ENCODE assay signal across 11 cellular contexts in genomic region chr7:34066968-34067367, GRCh38.
DNase-seq lines count a peak whose midpoint lies in the region; ATAC-seq and TF ChIP-seq lines count a peak whose summit lies in the region.
"Had no signal": no experiment of that assay in that cellular context is flagged by ENCODE, and none has a peak within 500 bp of the region (broad histone marks: within the 10 kb centered on the region; RNA-seq: fewer than 3 reads in every experiment).

No MANE protein-coding gene starts in this region.

- no peaks in the 10 kb centered on the region for H3K9me2 ChIP-seq in MM.1S (replicated peaks; ENCODE audit: insufficient read depth, low read length)

- H2BK120ac ChIP-seq in mesenchymal stem cell (ENCODE audit: low read depth, low read length), result no peak overlapping the region

- H3K9ac ChIP-seq in MM.1S (ENCODE audit: low read length) (no peak overlapping the region), mesenchymal stem cell (ENCODE audit: low read length) (no peak overlapping the region)

- H3K36me3 ChIP-seq in MM.1S (replicated peaks; ENCODE audit: insufficient read depth, low read length) (no peaks in the 10 kb centered on the region), mesenchymal stem cell (ENCODE audit: control insufficient read depth in 1 of 2, insufficient read depth in 2 of 2, low read depth in 1 of 2, low read length in 2 of 2) (peaks cover 0 to 72% of the 10 kb centered on the region in 2 experiments), left lung (no peaks in the 10 kb centered on the region)

- no peak for TF ChIP-seq CTCF in MM.1S (IDR thresholded peaks at IDR 0.05; ENCODE audit: low read length)
- TF ChIP-seq CTCF in left lung (IDR thresholded peaks at IDR 0.05), result no peak

- H3K9me3 ChIP-seq in MM.1S (replicated peaks; ENCODE audit: insufficient read depth, low read length), result no peaks in the 10 kb centered on the region
- H3K9me3 ChIP-seq in mesenchymal stem cell (ENCODE audit: control insufficient read depth, low read length), result no peaks in the 10 kb centered on the region
- no peaks in the 10 kb centered on the region for H3K9me3 ChIP-seq in left lung

- H3K27me3 ChIP-seq in MM.1S (replicated peaks; ENCODE audit: insufficient read depth, low read length) (no peaks in the 10 kb centered on the region), mesenchymal stem cell (ENCODE audit: control insufficient read depth in 1 of 2, insufficient read depth in 1 of 2, low read length in 2 of 2) (no peaks in the 10 kb centered on the region), left lung (no peaks in the 10 kb centered on the region)

- H3K4me3 ChIP-seq in MM.1S (ENCODE audit: low read length) (no peak overlapping the region), mesenchymal stem cell (ENCODE audit: insufficient read depth in 1 of 2, low read depth in 1 of 2, low read length in 2 of 2) (no peak overlapping the region), left lung (no peak overlapping the region)

- H3K14ac ChIP-seq in mesenchymal stem cell (ENCODE audit: low read length in 2 of 2), result no peak overlapping the region

- H3K18ac ChIP-seq in mesenchymal stem cell (ENCODE audit: low read depth in 1 of 2, low read length in 2 of 2), result peak overlapping the region in 1 of 2 experiments; percentile 84

- no peak overlapping the region for H3K23ac ChIP-seq in mesenchymal stem cell (ENCODE audit: low read length in 2 of 2)

- H2BK5ac ChIP-seq in mesenchymal stem cell (ENCODE audit: low read depth, low read length, poor library complexity, severe bottlenecking), result no peak overlapping the region

- DNase-seq in DMS79 treated with DMSO at 0.1 percent for 48 hours (lab: John Stamatoyannopoulos, UW), result peak; percentile 8
- DNase-seq in DMS79 (lab: John Stamatoyannopoulos, UW), result no peak
- peak; percentile 60 for DNase-seq in MM.1S
- peak; percentile 76 for DNase-seq in NCI-H69 (lab: John Stamatoyannopoulos, UW)
- no peak for DNase-seq in mesenchymal stem cell
- no peak for DNase-seq in left lung
- no peak for DNase-seq in occipital lobe (lab: John Stamatoyannopoulos, UW)
- DNase-seq: activated naive CD8-positive, alpha-beta T cell treated with anti-CD3 and anti-CD28 coated beads, Interleukin-2, amount 10 ng/mL, durations not matched to agents 7 days and 5 days had no signal

- no peak overlapping the region for H2BK15ac ChIP-seq in mesenchymal stem cell (ENCODE audit: low read depth, poor library complexity, severe bottlenecking)

- H3F3A ChIP-seq in MM.1S (ENCODE audit: insufficient read depth, low read length), result no peaks in the 10 kb centered on the region

- H3K4me2 ChIP-seq in MM.1S (ENCODE audit: low read depth, low read length), result no peak overlapping the region
- no peak overlapping the region for H3K4me2 ChIP-seq in mesenchymal stem cell (ENCODE audit: low read length, poor library complexity, severe bottlenecking)

- H3K27ac ChIP-seq in MM.1S (ENCODE audit: low read length) (no peak overlapping the region), mesenchymal stem cell (ENCODE audit: low read length, poor library complexity, severe bottlenecking) (no peak overlapping the region), left lung (no peak overlapping the region)
- H3K27ac ChIP-seq: 22Rv1 had no signal

- H3K79me1 ChIP-seq in mesenchymal stem cell (replicated peaks; ENCODE audit: low read length, poor library complexity, severe bottlenecking), result no peaks in the 10 kb centered on the region

- H2AFZ ChIP-seq in MM.1S (ENCODE audit: low read length) (no peak overlapping the region), mesenchymal stem cell (ENCODE audit: low read depth, low read length) (no peak overlapping the region)

- no peak overlapping the region for H4K91ac ChIP-seq in mesenchymal stem cell (ENCODE audit: low read length)

- H4K20me1 ChIP-seq in MM.1S (ENCODE audit: insufficient read depth, low read length), result no peaks in the 10 kb centered on the region

- H2BK12ac ChIP-seq in mesenchymal stem cell (ENCODE audit: low read length in 2 of 2), result peak overlapping the region; percentile 11 to 45

- intact Hi-C loops in left lung (cut with DNase I), result no loop called here

- H2AK5ac ChIP-seq in mesenchymal stem cell (ENCODE audit: low read length, severe bottlenecking), result no peak overlapping the region

- no peak overlapping the region for H4K8ac ChIP-seq in mesenchymal stem cell (ENCODE audit: low read length)

- H3K4me1 ChIP-seq in MM.1S (ENCODE audit: low read length), result no peaks in the 10 kb centered on the region
- peaks cover 5% of the 10 kb centered on the region for H3K4me1 ChIP-seq in mesenchymal stem cell (ENCODE audit: control insufficient read depth, insufficient read depth, low read depth, low read length)
- peaks cover 0 to 10% of the 10 kb centered on the region in 2 donors for H3K4me1 ChIP-seq in left lung

- ATAC-seq in left lung (no peak), GM21723 (IDR thresholded peaks at IDR 0.05; ENCODE audit: unreplicated experiment) (no peak)
- ATAC-seq: activated CD4-positive, CD25-positive, alpha-beta regulatory T cell treated with anti-CD3 and anti-CD28 coated beads, Interleukin-2, amount 50 U/mL, for 24 hours had no signal

- 87% methylated on average over 2 of the region's 4 CpGs for whole genome bisulfite sequencing in mesenchymal stem cell

- no peaks in the 10 kb centered on the region for H3K79me2 ChIP-seq in MM.1S (ENCODE audit: low read length)

- H3K4ac ChIP-seq in mesenchymal stem cell (ENCODE audit: low read depth in 1 of 2, low read length in 2 of 2), result no peak overlapping the region

Comparison
In these comparisons a context has a peak if more than half of its experiments do, and no peak if none do; other contexts are left out.
1. DNase-seq: peak in DMS79 treated with DMSO at 0.1 percent for 48 hours (single experiment), MM.1S (single experiment) and NCI-H69 (single experiment); none in DMS79 (single experiment), mesenchymal stem cell (single experiment), left lung (0 of 2) and occipital lobe (single experiment).